ENCODE assay signal across 21 cellular contexts in genomic region chr19:31263317-31263716, GRCh38.
DNase-seq lines count a peak whose midpoint lies in the region; TF ChIP-seq lines count a peak whose summit lies in the region.
"Had no signal": no experiment of that assay in that cellular context is flagged by ENCODE, and none has a peak within 500 bp of the region (broad histone marks: within the 10 kb centered on the region; RNA-seq: fewer than 3 reads in every experiment).

No MANE protein-coding gene starts in this region.

- H3K4me3 ChIP-seq in choroid plexus epithelial cell (ENCODE audit: low read depth, low read length), result peak overlapping the region; percentile 18
- H3K4me3 ChIP-seq in SJCRH30, result no peak overlapping the region
- H3K4me3 ChIP-seq: left lung, psoas muscle, spleen, tibial nerve had no signal

- H3K9me3 ChIP-seq in SJCRH30 (replicated peaks), result no peaks in the 10 kb centered on the region
- H3K9me3 ChIP-seq: left lung, psoas muscle, spleen, tibial nerve had no signal

- peak; percentile 44 for DNase-seq in activated effector memory CD4-positive, alpha-beta T cell treated with anti-CD3 and anti-CD28 coated beads, Interleukin-2, amount 50 U/mL, for 16 hours
- DNase-seq in activated effector memory CD4-positive, alpha-beta T cell treated with Interleukin-2 at 50 U/mL for 16 hours, result no peak
- DNase-seq in choroid plexus epithelial cell (ENCODE audit: low read depth), result no peak
- peak; percentile 47 for DNase-seq in myocyte (ENCODE audit: low read depth)
- peak; percentile 30 for DNase-seq in ureter (ENCODE audit: low spot score)
- no peak for DNase-seq in SJCRH30
- DNase-seq in DMS53 treated with DMSO at 0.1 percent for 48 hours (lab: John Stamatoyannopoulos, UW; ENCODE audit: unreplicated experiment), result no peak
- DNase-seq in NCI-H1694 treated with DMSO at 0.1 percent for 48 hours (lab: John Stamatoyannopoulos, UW), result no peak
- DNase-seq: activated CD4-positive, alpha-beta memory T cell treated with anti-CD3 and anti-CD28 coated beads, Interleukin-2, amount 10 ng/mL, durations not matched to agents 7 days and 5 days; amniotic stem cell; glutamatergic neuron; KG1; NCI-H526; psoas muscle; spleen; stimulated activated CD4-positive, alpha-beta T cell treated with anti-CD3 and anti-CD28 coated beads, Interleukin-4, amount 100 ng/mL, for 1 hour; stimulated activated naive CD4-positive, alpha-beta T cell; T1000 had no signal

- H3K4me1 ChIP-seq in SJCRH30, result peaks cover 42% of the 10 kb centered on the region
- H3K4me1 ChIP-seq: psoas muscle had no signal

- H3K27me3 ChIP-seq in SJCRH30, result no peaks in the 10 kb centered on the region
- H3K27me3 ChIP-seq: tibial nerve had no signal

- no peak overlapping the region; the same call in 1 of the 2 replicates for H3K27ac ChIP-seq in SJCRH30
- H3K27ac ChIP-seq: left lung, psoas muscle, RWPE1, tibial nerve had no signal

- no peak for TF ChIP-seq CTCF in choroid plexus epithelial cell (conservative IDR thresholded peaks at IDR 0.05; ENCODE audit: low read depth, low read length)

- H3K36me3 ChIP-seq in SJCRH30, result no peaks in the 10 kb centered on the region
- H3K36me3 ChIP-seq: left lung, spleen, tibial nerve had no signal

Comparison
In these comparisons a context has a peak if more than half of its experiments do, and no peak if none do; other contexts are left out.
1. DNase-seq: peak in activated effector memory CD4-positive, alpha-beta T cell treated with anti-CD3 and anti-CD28 coated beads, Interleukin-2, amount 50 U/mL, for 16 hours (single experiment), myocyte (single experiment) and ureter (single experiment); none in activated effector memory CD4-positive, alpha-beta T cell treated with Interleukin-2 at 50 U/mL for 16 hours (single experiment), choroid plexus epithelial cell (single experiment), SJCRH30 (0 of 2), DMS53 treated with DMSO at 0.1 percent for 48 hours (single experiment) and NCI-H1694 treated with DMSO at 0.1 percent for 48 hours (single experiment).